Comparison of ENCODE assay signal across 10 cellular contexts in genomic region chr2:237482485-237482884, GRCh38. TPM values are rescaled to one million over a fixed set of nuclear protein-coding genes. Genes with fewer than 3 reads are reported as not detected.
DNase-seq lines count a peak whose midpoint lies in the region; ATAC-seq and TF ChIP-seq lines count a peak whose summit lies in the region.
"Had no signal": no experiment of that assay in that cellular context is flagged by ENCODE, and none has a peak within 500 bp of the region (broad histone marks: within the 10 kb centered on the region; RNA-seq: fewer than 3 reads in every experiment).

No MANE protein-coding gene starts in this region.

- H3K27me3 ChIP-seq in BLaER1 treated with 17β-estradiol and CSF1 and Interleukin-3, amounts not matched to agents 10 nM and 100 nM = peaks cover 12 to 18% (median 14%) of the 10 kb centered on the region in 11 experiments

- no peaks in the 10 kb centered on the region for H3K36me3 ChIP-seq in BLaER1 treated with 17β-estradiol and CSF1 and Interleukin-3, amounts not matched to agents 10 nM and 100 nM

- CTCF ChIA-PET in activated CD4-positive, alpha-beta T cell treated with anti-CD3 and anti-CD28 coated beads for 36 hours (lab: Charles Lee) = interaction anchor here (0.5 to 2.3 kb wide), 4 partner anchors 13 to 516 kb away, joined by 3 to 9 read pairs (median 3); no protein-coding TSS in a partner anchor
- CTCF ChIA-PET in activated CD8-positive, alpha-beta T cell treated with anti-CD3 and anti-CD28 coated beads, Interleukin-2, amount 10 ng/mL, durations not matched to agents 7 days and 5 days (lab: Charles Lee) = interaction anchor here (1.5 to 3.0 kb wide), 2 partner anchors 30 to 61 kb away, joined by 5 to 10 read pairs; no protein-coding TSS in a partner anchor

- peaks cover 30% of the 10 kb centered on the region for H3K4me1 Mint-ChIP-seq in osteocyte (ENCODE audit: unreplicated experiment)
- H3K4me1 Mint-ChIP-seq in activated CD4-positive, alpha-beta T cell treated with anti-CD3 and anti-CD28 coated beads for 36 hours = no peaks in the 10 kb centered on the region
- H3K4me1 Mint-ChIP-seq in activated CD8-positive, alpha-beta T cell treated with anti-CD3 and anti-CD28 coated beads, Interleukin-2, amount 10 ng/mL, durations not matched to agents 7 days and 5 days (ENCODE audit: low read depth) = no peaks in the 10 kb centered on the region

- H3K9ac ChIP-seq in BLaER1 treated with 17β-estradiol and CSF1 and Interleukin-3, amounts not matched to agents 10 nM and 100 nM = peak overlapping the region in 2 of 11 experiments; percentile 54 to 67; a peak in 4 of 22 replicates

- no peaks in the 10 kb centered on the region for H3K9me3 Mint-ChIP-seq in osteocyte (ENCODE audit: unreplicated experiment)
- no peaks in the 10 kb centered on the region for H3K9me3 Mint-ChIP-seq in activated CD4-positive, alpha-beta T cell treated with anti-CD3 and anti-CD28 coated beads for 36 hours (ENCODE audit: low read depth)
- H3K9me3 Mint-ChIP-seq in activated CD8-positive, alpha-beta T cell treated with anti-CD3 and anti-CD28 coated beads, Interleukin-2, amount 10 ng/mL, durations not matched to agents 7 days and 5 days (ENCODE audit: insufficient read depth) = no peaks in the 10 kb centered on the region

- POLR2A ChIA-PET in activated CD4-positive, alpha-beta T cell treated with anti-CD3 and anti-CD28 coated beads for 36 hours (lab: Charles Lee) = no interaction called here
- POLR2A ChIA-PET in activated CD8-positive, alpha-beta T cell treated with anti-CD3 and anti-CD28 coated beads, Interleukin-2, amount 10 ng/mL, durations not matched to agents 7 days and 5 days (lab: Charles Lee) = no interaction called here

- H3K36me3 Mint-ChIP-seq in osteocyte (ENCODE audit: unreplicated experiment) = no peaks in the 10 kb centered on the region
- no peaks in the 10 kb centered on the region for H3K36me3 Mint-ChIP-seq in activated CD4-positive, alpha-beta T cell treated with anti-CD3 and anti-CD28 coated beads for 36 hours (ENCODE audit: low read depth)
- H3K36me3 Mint-ChIP-seq in activated CD8-positive, alpha-beta T cell treated with anti-CD3 and anti-CD28 coated beads, Interleukin-2, amount 10 ng/mL, durations not matched to agents 7 days and 5 days (ENCODE audit: low read depth) = no peaks in the 10 kb centered on the region

- H3K4me3 ChIP-seq in BLaER1 treated with 17β-estradiol and CSF1 and Interleukin-3, amounts not matched to agents 10 nM and 100 nM = no peak overlapping the region

- intact Hi-C loops in activated CD4-positive, alpha-beta T cell treated with anti-CD3 and anti-CD28 coated beads for 36 hours (cut with DNase I, micrococcal nuclease) = no loop called here

- peaks cover 11 to 37% (median 16%) of the 10 kb centered on the region in 10 experiments; a peak in 19 of 20 replicates for H3K4me1 ChIP-seq in BLaER1 treated with 17β-estradiol and CSF1 and Interleukin-3, amounts not matched to agents 10 nM and 100 nM

- no peak for TF ChIP-seq CTCF in osteocyte (IDR thresholded peaks at IDR 0.05)

- H3K27ac ChIP-seq in BLaER1 treated with 17β-estradiol and CSF1 and Interleukin-3, amounts not matched to agents 10 nM and 100 nM = peak overlapping the region in 3 of 11 experiments; percentile 47 to 86 (median 76); a peak in 5 of 22 replicates

- peaks cover 0 to 12% (median 7%) of the 10 kb centered on the region in 11 experiments; a peak in 12 of 22 replicates for H3K9me3 ChIP-seq in BLaER1 treated with 17β-estradiol and CSF1 and Interleukin-3, amounts not matched to agents 10 nM and 100 nM (replicated peaks in 1 of 11)

- no peak for ATAC-seq in activated CD4-positive, alpha-beta T cell treated with anti-CD3 and anti-CD28 coated beads for 36 hours
- no peak for ATAC-seq in activated CD8-positive, alpha-beta T cell treated with anti-CD3 and anti-CD28 coated beads, Interleukin-2, amount 10 ng/mL, durations not matched to agents 7 days and 5 days

- no peaks in the 10 kb centered on the region for H3K27me3 Mint-ChIP-seq in osteocyte (ENCODE audit: unreplicated experiment)
- peaks cover 29% of the 10 kb centered on the region for H3K27me3 Mint-ChIP-seq in activated CD4-positive, alpha-beta T cell treated with anti-CD3 and anti-CD28 coated beads for 36 hours
- peaks cover 42% of the 10 kb centered on the region for H3K27me3 Mint-ChIP-seq in activated CD8-positive, alpha-beta T cell treated with anti-CD3 and anti-CD28 coated beads, Interleukin-2, amount 10 ng/mL, durations not matched to agents 7 days and 5 days (ENCODE audit: low read depth)

- DNase-seq in NCI-H345 treated with DMSO at 0.1 percent for 48 hours (lab: John Stamatoyannopoulos, UW; ENCODE audit: unreplicated experiment) (peak; percentile 66), fibroblast of gingiva (ENCODE audit: low read depth) (peak; percentile 85), osteocyte (ENCODE audit: extremely low spot score, unreplicated experiment) (no peak), germinal center (ENCODE audit: low spot score) (no peak), NCI-H524 treated with DMSO at 0.1 percent for 48 hours (lab: John Stamatoyannopoulos, UW) (no peak)
- no peak for DNase-seq in activated CD4-positive, alpha-beta T cell treated with anti-CD3 and anti-CD28 coated beads for 36 hours
- DNase-seq in activated CD8-positive, alpha-beta T cell treated with anti-CD3 and anti-CD28 coated beads, Interleukin-2, amount 10 ng/mL, durations not matched to agents 7 days and 5 days = no peak
- DNase-seq: activated gamma-delta T cell treated with Interleukin-2 at 50 U/mL for 16 hours, DND-41 had no signal

- peak overlapping the region; percentile 14 to 78 (median 49); a peak in 19 of 22 replicates for H3K4me2 ChIP-seq in BLaER1 treated with 17β-estradiol and CSF1 and Interleukin-3, amounts not matched to agents 10 nM and 100 nM

- no peaks in the 10 kb centered on the region for H4K20me1 ChIP-seq in BLaER1 treated with 17β-estradiol and CSF1 and Interleukin-3, amounts not matched to agents 10 nM and 100 nM

- peak overlapping the region; percentile 56 for H3K27ac Mint-ChIP-seq in osteocyte (ENCODE audit: unreplicated experiment)
- no peak overlapping the region for H3K27ac Mint-ChIP-seq in activated CD4-positive, alpha-beta T cell treated with anti-CD3 and anti-CD28 coated beads for 36 hours
- no peak overlapping the region for H3K27ac Mint-ChIP-seq in activated CD8-positive, alpha-beta T cell treated with anti-CD3 and anti-CD28 coated beads, Interleukin-2, amount 10 ng/mL, durations not matched to agents 7 days and 5 days

- no peak overlapping the region for H3K4me3 Mint-ChIP-seq in osteocyte (ENCODE audit: unreplicated experiment)
- no peak overlapping the region for H3K4me3 Mint-ChIP-seq in activated CD4-positive, alpha-beta T cell treated with anti-CD3 and anti-CD28 coated beads for 36 hours
- no peak overlapping the region for H3K4me3 Mint-ChIP-seq in activated CD8-positive, alpha-beta T cell treated with anti-CD3 and anti-CD28 coated beads, Interleukin-2, amount 10 ng/mL, durations not matched to agents 7 days and 5 days

RNA-seq across cellular contexts. Expression of gene MLPH, which starts 4.6 kb away (rescaled TPM):
- total RNA-seq in osteocyte = 21.0 and 22.5 TPM in 2 replicates
- 1 to 10 TPM in 1 of 2 experiments, under 1 TPM in 1; 0.82 to 1.2 TPM for total RNA-seq in activated CD4-positive, alpha-beta T cell treated with anti-CD3 and anti-CD28 coated beads for 36 hours
- total RNA-seq in activated CD8-positive, alpha-beta T cell treated with anti-CD3 and anti-CD28 coated beads, Interleukin-2, amount 10 ng/mL, durations not matched to agents 7 days and 5 days = not detected

Comparison
In these comparisons a context has a peak if more than half of its experiments do, and no peak if none do; other contexts are left out.
1. DNase-seq: peak in NCI-H345 treated with DMSO at 0.1 percent for 48 hours (single experiment) and fibroblast of gingiva (single experiment); none in osteocyte (single experiment), germinal center (single experiment), NCI-H524 treated with DMSO at 0.1 percent for 48 hours (single experiment), activated CD4-positive, alpha-beta T cell treated with anti-CD3 and anti-CD28 coated beads for 36 hours (single experiment) and activated CD8-positive, alpha-beta T cell treated with anti-CD3 and anti-CD28 coated beads, Interleukin-2, amount 10 ng/mL, durations not matched to agents 7 days and 5 days (single experiment).